1 cellular context compared by ENCODE assay signal in genomic region chr13:100600915-100601314, GRCh38.
TF ChIP-seq lines count a peak whose summit lies in the region.

No MANE protein-coding gene starts in this region.

TF ChIP-seq in K562, 482 proteins besides CTCF, POLR2A, EP300 and RAD21 (continued from another document and continues in another):
- TF ChIP-seq ATF1 (CRISPR knock-in tag; IDR thresholded peaks at IDR 0.05) = no peak
- TF ChIP-seq ATF1 (tag; IDR thresholded peaks at IDR 0.05) = no peak; the same call in 1 of the 2 replicates
- TF ChIP-seq BRCA1 (IDR thresholded peaks at IDR 0.05) = no peak
- no peak for TF ChIP-seq BRCA1 (CRISPR knock-in tag; IDR thresholded peaks at IDR 0.05)
- TF ChIP-seq PPARD (CRISPR knock-in tag; IDR thresholded peaks at IDR 0.05) = no peak
- no peak for TF ChIP-seq HES1 (IDR thresholded peaks at IDR 0.05; ENCODE audit: low read depth)
- TF ChIP-seq MCM7 (IDR thresholded peaks at IDR 0.05) = no peak
- TF ChIP-seq OTX1 (CRISPR knock-in tag; IDR thresholded peaks at IDR 0.05) = no peak
- TF ChIP-seq ELF4 (CRISPR knock-in tag; IDR thresholded peaks at IDR 0.05) = no peak
- no peak for TF ChIP-seq HNRNPH1 (optimal IDR thresholded peaks at IDR 0.05; ENCODE audit: low read depth, low read length)
- TF ChIP-seq MNT (conservative IDR thresholded peaks at IDR 0.05) = peak; percentile 55 to 76
- TF ChIP-seq BMI1 (IDR thresholded peaks at IDR 0.05; ENCODE audit: low read length) = no peak
- no peak for TF ChIP-seq CGGBP1 (CRISPR knock-in tag; IDR thresholded peaks at IDR 0.05)
- no peak for TF ChIP-seq ZNF318 (IDR thresholded peaks at IDR 0.05; ENCODE audit: borderline replicate concordance in 1 of 2, low read depth in 1 of 2)
- TF ChIP-seq ARID3A (IDR thresholded peaks at IDR 0.05; ENCODE audit: borderline replicate concordance, low read depth, low read length) = no peak
- TF ChIP-seq CBX5 (IDR thresholded peaks at IDR 0.05; ENCODE audit: borderline replicate concordance, low read depth) = no peak
- no peak for TF ChIP-seq SRSF1 (IDR thresholded peaks at IDR 0.05; ENCODE audit: low read depth, low read length)
- peak; percentile 82 for TF ChIP-seq MAX (CRISPR knock-in tag; IDR thresholded peaks at IDR 0.05)
- no peak for TF ChIP-seq BACH1 (tag; IDR thresholded peaks at IDR 0.05)
- no peak for TF ChIP-seq GABPB2 (CRISPR knock-in tag; conservative IDR thresholded peaks at IDR 0.05)
- no peak for TF ChIP-seq NELFE (IDR thresholded peaks at IDR 0.05; ENCODE audit: insufficient read depth, insufficient read length)
- TF ChIP-seq FOXK2 (conservative IDR thresholded peaks at IDR 0.05 in 1 of 2, IDR thresholded peaks at IDR 0.05 in 1 of 2; ENCODE audit: low read depth in 2 of 2) = no peak
- no peak for TF ChIP-seq STAT6 (CRISPR knock-in tag; IDR thresholded peaks at IDR 0.05)
- TF ChIP-seq ATF3 (IDR thresholded peaks at IDR 0.05) = no peak
- TF ChIP-seq ATF3 (CRISPR knock-in tag; conservative IDR thresholded peaks at IDR 0.05) = no peak
- TF ChIP-seq ZNF77 (CRISPR knock-in tag; IDR thresholded peaks at IDR 0.05) = no peak
- no peak for TF ChIP-seq ILF3 (IDR thresholded peaks at IDR 0.05; ENCODE audit: borderline replicate concordance)
- TF ChIP-seq NR2C1 (IDR thresholded peaks at IDR 0.05) = peak; percentile 50
- peak; percentile 45; the same call in 1 of the 2 replicates for TF ChIP-seq NR2C1 (tag; IDR thresholded peaks at IDR 0.05)
- TF ChIP-seq KLF10 (CRISPR knock-in tag; IDR thresholded peaks at IDR 0.05) = no peak
- TF ChIP-seq THRAP3 (IDR thresholded peaks at IDR 0.05; ENCODE audit: borderline replicate concordance) = no peak
- no peak for TF ChIP-seq ZNF551 (CRISPR knock-in tag; IDR thresholded peaks at IDR 0.05)
- no peak for TF ChIP-seq ZNF785 (CRISPR knock-in tag; IDR thresholded peaks at IDR 0.05)
- peak in 1 of 2 experiments; percentile 48; a peak in 1 of 4 replicates for TF ChIP-seq HDAC1 (IDR thresholded peaks at IDR 0.05)
- TF ChIP-seq FOXJ2 (tag; IDR thresholded peaks at IDR 0.05) = no peak
- peak in 1 of 2 experiments; percentile 28 for TF ChIP-seq AFF1 (IDR thresholded peaks at IDR 0.05; ENCODE audit: low read depth in 1 of 2, partially characterized antibody in 2 of 2)
- no peak for TF ChIP-seq TRIM25 (IDR thresholded peaks at IDR 0.05; ENCODE audit: borderline replicate concordance)
- no peak for TF ChIP-seq WHSC1 (IDR thresholded peaks at IDR 0.05; ENCODE audit: low read length)
- no peak for TF ChIP-seq ZNF12 (CRISPR knock-in tag; IDR thresholded peaks at IDR 0.05)
- no peak for TF ChIP-seq IFI16 (CRISPR knock-in tag; IDR thresholded peaks at IDR 0.05)
- TF ChIP-seq DACH1 (IDR thresholded peaks at IDR 0.05; ENCODE audit: partially characterized antibody) = no peak
